Comparison of ENCODE assay signal across 12 cellular contexts in the genomic region with DNA sequence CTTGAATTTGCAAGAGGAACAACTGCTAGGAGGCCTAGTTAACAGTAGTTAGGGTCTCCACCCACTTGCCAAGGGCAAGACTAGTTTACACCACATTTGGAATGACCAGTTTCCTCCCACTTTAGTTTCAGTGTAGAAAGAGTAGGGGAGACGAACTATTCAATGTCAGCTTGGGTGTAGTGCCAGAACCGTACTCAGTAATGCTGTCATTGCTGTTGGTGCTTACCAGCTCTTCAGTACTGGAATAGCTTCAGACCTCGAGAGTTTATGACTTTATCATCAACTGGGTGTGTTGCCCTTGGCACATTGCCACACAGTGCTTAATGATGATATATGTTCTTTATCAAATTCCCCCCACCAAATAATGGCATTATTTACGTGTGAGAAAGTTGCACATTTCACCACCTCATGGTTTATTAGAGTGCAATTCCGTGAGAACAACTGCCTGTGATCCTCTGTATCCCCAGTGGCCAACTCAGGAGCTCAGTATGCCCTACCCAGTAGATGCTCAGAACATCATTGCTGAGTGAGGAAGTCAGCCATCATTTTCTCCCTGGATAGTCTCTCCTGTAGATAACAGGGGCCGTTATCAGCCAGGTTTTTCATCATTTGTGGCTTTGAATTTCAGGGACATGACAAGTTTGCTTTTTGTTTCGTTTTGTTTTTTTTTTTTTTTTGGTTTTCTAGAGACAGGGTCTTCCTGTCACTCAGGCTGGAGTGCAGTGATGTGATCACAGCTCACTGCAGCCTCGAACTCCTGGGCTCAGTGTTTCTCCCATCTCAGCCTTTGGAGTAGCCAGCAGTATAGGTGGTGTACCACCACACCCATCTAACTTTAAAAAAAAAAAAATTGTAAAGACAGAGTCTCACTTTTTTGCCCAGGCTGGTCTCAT.
A peak's percentile ranks its signal among the peaks of the same experiment; 100 is the strongest.
DNase-seq lines count a peak whose midpoint lies in the region; ATAC-seq and TF ChIP-seq lines count a peak whose summit lies in the region.
"Had no signal": no experiment of that assay in that cellular context is flagged by ENCODE, and none has a peak within 500 bp of the region (broad histone marks: within the 10 kb centered on the region; RNA-seq: fewer than 3 reads in every experiment).

No MANE protein-coding gene starts in this region.

- H3F3A ChIP-seq in GM23248 (ENCODE audit: insufficient read depth), result no peaks in the 10 kb centered on the region

- no peaks in the 10 kb centered on the region for H3K9me2 ChIP-seq in GM23248 (ENCODE audit: insufficient read depth)

- peak overlapping the region; percentile 66 for H3K4me3 Mint-ChIP-seq in activated naive CD4-positive, alpha-beta T cell treated with anti-CD3 and anti-CD28 coated beads, Interleukin-2, amount 50 U/mL, for 24 hours
- H3K4me3 Mint-ChIP-seq: nephron progenitor cell had no signal

- no peak overlapping the region for H3K9ac ChIP-seq in GM23248

- H4K20me1 ChIP-seq in GM23248 (ENCODE audit: insufficient read depth), result no peaks in the 10 kb centered on the region

- TF ChIP-seq EP300 in suprapubic skin (IDR thresholded peaks at IDR 0.05), result no peak

- no peak overlapping the region for H3K4me2 ChIP-seq in GM23248 (ENCODE audit: unreplicated experiment)

- H3K27me3 ChIP-seq in GM23248 (replicated peaks; ENCODE audit: insufficient read depth), result no peaks in the 10 kb centered on the region
- H3K27me3 ChIP-seq in suprapubic skin, result no peaks in the 10 kb centered on the region

- peak overlapping the region; percentile 93 for H3K27ac Mint-ChIP-seq in activated naive CD4-positive, alpha-beta T cell treated with anti-CD3 and anti-CD28 coated beads, Interleukin-2, amount 50 U/mL, for 24 hours
- H3K27ac Mint-ChIP-seq: nephron progenitor cell had no signal

- in situ Hi-C loops in GM23248 (cut with MboI), result no loop called here
- in situ Hi-C loops in GM13977 (cut with MboI; ENCODE audit: low pct_unique_long_range_greater_than_20kb, low sequenced_read_pairs, unreplicated experiment), result no loop called here

- no peaks in the 10 kb centered on the region for H3K9me3 Mint-ChIP-seq in activated naive CD4-positive, alpha-beta T cell treated with anti-CD3 and anti-CD28 coated beads, Interleukin-2, amount 50 U/mL, for 24 hours
- H3K9me3 Mint-ChIP-seq: nephron progenitor cell had no signal

- H3K36me3 Mint-ChIP-seq in activated naive CD4-positive, alpha-beta T cell treated with anti-CD3 and anti-CD28 coated beads, Interleukin-2, amount 50 U/mL, for 24 hours, result peaks cover 13% of the 10 kb centered on the region

- H3K27ac ChIP-seq in GM23248, result no peak overlapping the region
- H3K27ac ChIP-seq in suprapubic skin, result no peak overlapping the region

- ATAC-seq in HG03432 (IDR thresholded peaks at IDR 0.05; ENCODE audit: unreplicated experiment), result peak; percentile 59
- ATAC-seq in stimulated activated naive CD8-positive, alpha-beta T cell treated with anti-CD3 and anti-CD28 coated beads, Interleukin-15, Interleukin-2, amounts not matched to agents 100 U/mL and 50 U/mL, for 24 hours, result peak; percentile 48

- H3K36me3 ChIP-seq in GM23248 (ENCODE audit: low read depth) (no peaks in the 10 kb centered on the region), suprapubic skin (no peaks in the 10 kb centered on the region)

- H2AFZ ChIP-seq in GM23248, result no peak overlapping the region

- no peaks in the 10 kb centered on the region for H3K79me2 ChIP-seq in GM23248 (ENCODE audit: insufficient read depth)

- H3K4me1 ChIP-seq in GM23248 (ENCODE audit: insufficient read depth) (no peaks in the 10 kb centered on the region), suprapubic skin (no peaks in the 10 kb centered on the region)

- H3K9me3 ChIP-seq in GM23248 (ENCODE audit: low read depth) (no peaks in the 10 kb centered on the region), suprapubic skin (no peaks in the 10 kb centered on the region)

- 10 to 13% methylated on average over 8 of the region's 8 CpGs for WGBS in GM23248 (ENCODE audit: low coverage in 1 of 2, low lambda C conversion rate in 2 of 2, missing lambda C conversion rate in 2 of 2), 2 experiments
- WGBS in suprapubic skin, result 54% methylated on average over 8 of the region's 8 CpGs

- H3K4me1 Mint-ChIP-seq in activated naive CD4-positive, alpha-beta T cell treated with anti-CD3 and anti-CD28 coated beads, Interleukin-2, amount 50 U/mL, for 24 hours, result peaks cover 54% of the 10 kb centered on the region
- H3K4me1 Mint-ChIP-seq: nephron progenitor cell had no signal

- TF ChIP-seq POLR2A in suprapubic skin (IDR thresholded peaks at IDR 0.05), result no peak

- DNase-seq in activated CD4-positive, alpha-beta T cell treated with anti-CD3 and anti-CD28 coated beads for 48 hours, result peak; percentile 27
- DNase-seq in activated CD4-positive, alpha-beta T cell treated with anti-CD3 and anti-CD28 coated beads for 1 hour, result no peak
- no peak for DNase-seq in stimulated activated naive CD8-positive, alpha-beta T cell treated with anti-CD3 and anti-CD28 coated beads, Interleukin-15, Interleukin-2, amounts not matched to agents 100 U/mL and 50 U/mL, for 24 hours
- no peak for DNase-seq in GM23248
- no peak for DNase-seq in suprapubic skin (ENCODE audit: low spot score in 2 of 2)
- no peak for DNase-seq in GM13977 (ENCODE audit: low spot score)
- DNase-seq: hippocampal formation; NCI-H146; nephron progenitor cell; NK-92 treated with Interleukin-12 subunit alpha and Interleukin-12 subunit beta, amount 100 ng/mL, for 24 hours had no signal

- TF ChIP-seq CTCF in suprapubic skin (IDR thresholded peaks at IDR 0.05) (no peak), GM13977 (IDR thresholded peaks at IDR 0.05; ENCODE audit: extremely low read depth, insufficient read depth, missing control alignments) (no peak)

- H3K4me3 ChIP-seq in GM23248 (no peak overlapping the region), suprapubic skin (no peak overlapping the region)

- no peaks in the 10 kb centered on the region for H3K27me3 Mint-ChIP-seq in activated naive CD4-positive, alpha-beta T cell treated with anti-CD3 and anti-CD28 coated beads, Interleukin-2, amount 50 U/mL, for 24 hours
